15 cellular contexts compared by ENCODE assay signal in the genomic region with DNA sequence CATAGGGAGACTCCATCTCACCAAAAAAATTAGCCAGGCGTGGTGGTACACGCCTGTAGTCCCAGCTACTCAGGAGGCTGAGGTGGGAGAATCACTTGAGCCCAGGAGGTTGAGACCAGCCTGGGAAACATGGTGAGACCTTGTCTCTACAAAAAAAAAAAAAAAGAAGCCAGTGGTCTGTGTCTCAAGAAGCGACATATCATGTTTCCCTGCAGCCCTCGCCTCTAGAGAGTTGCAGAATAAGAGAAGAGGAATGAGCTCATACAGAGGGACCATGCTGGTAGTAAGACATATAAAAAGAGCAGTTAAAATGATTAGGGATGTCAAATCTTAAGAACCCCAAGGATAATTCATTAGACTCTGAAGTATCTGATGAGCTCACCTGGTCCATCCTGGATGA.
"Had no signal": no experiment of that assay in that cellular context is flagged by ENCODE, and none has a peak within 500 bp of the region (broad histone marks: within the 10 kb centered on the region; RNA-seq: fewer than 3 reads in every experiment).

No MANE protein-coding gene starts in this region.

- DNase-seq: activated CD4-positive, alpha-beta T cell treated with anti-CD3 and anti-CD28 coated beads for 36 hours; activated CD4-positive, CD25-positive, alpha-beta regulatory T cell; activated CD8-positive, alpha-beta memory T cell treated with anti-CD3 and anti-CD28 coated beads, Interleukin-2, amount 10 ng/mL, durations not matched to agents 7 days and 5 days; activated CD8-positive, alpha-beta T cell treated with anti-CD3 and anti-CD28 coated beads, Interleukin-2, amount 10 ng/mL, durations not matched to agents 7 days and 5 days; activated naive CD8-positive, alpha-beta T cell treated with anti-CD3 and anti-CD28 coated beads, Interleukin-2, amount 50 U/mL, for 24 hours; activated T-cell treated with anti-CD3 and anti-CD28 coated beads, Interleukin-2, amount 50 U/mL, for 48 hours; amygdala; central memory CD4-positive, alpha-beta T cell; endodermal cell; foreskin fibroblast; left ventricle myocardium inferior; mucosa of descending colon; right lobe of liver; stimulated activated CD4-positive, alpha-beta T cell treated with anti-CD3 and anti-CD28 coated beads, Interleukin-2, amount 100 ng/mL, for 48 hours; stimulated activated naive CD4-positive, alpha-beta T cell treated with Interleukin-2 at 50 U/mL for 16 hours had no signal
